8 cellular contexts compared by ENCODE assay signal in the genomic region with DNA sequence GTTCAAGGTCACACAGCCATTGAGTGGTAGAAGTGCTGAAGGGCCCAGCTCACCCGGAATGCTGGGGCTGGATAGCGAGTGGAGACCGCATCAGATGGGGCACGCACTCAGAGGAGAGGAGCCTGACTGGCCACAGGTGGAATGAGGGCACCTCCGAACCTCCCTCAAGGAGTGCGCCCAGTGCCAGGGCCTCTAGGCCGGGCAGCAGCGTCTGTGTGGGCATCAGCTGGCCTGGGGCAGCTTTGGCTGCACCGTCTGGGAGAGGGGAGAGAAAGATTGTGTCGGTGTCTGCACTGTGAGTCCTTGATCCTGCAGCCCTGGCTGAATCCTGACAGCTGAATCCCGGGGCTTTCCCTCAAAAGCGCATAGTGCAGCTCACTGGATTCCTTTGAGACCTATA. TPM values are rescaled to one million over a fixed set of nuclear protein-coding genes. Genes with fewer than 3 reads are reported as not detected.
DNase-seq lines count a peak whose midpoint lies in the region; ATAC-seq, FAIRE-seq and TF ChIP-seq lines count a peak whose summit lies in the region.

No MANE protein-coding gene starts in this region.

- H3K4me3 Mint-ChIP-seq in naive thymus-derived CD4-positive, alpha-beta T cell = peak overlapping the region; percentile 12 to 77 (median 31)

- peak overlapping the region; percentile 76 for H3K4me2 ChIP-seq in A549
- no peak overlapping the region; the same call in 1 of the 2 replicates for H3K4me2 ChIP-seq in IMR-90 (ENCODE audit: low read depth, low read length)

- CTCF ChIA-PET in A549 (lab: Yijun Ruan, JAX) = interaction anchor here (0.7 to 1.7 kb wide), 4 partner anchors 8 to 77 kb away, joined by 3 to 10 read pairs (median 5); no protein-coding TSS in a partner anchor
- CTCF ChIA-PET in IMR-90 (lab: Yijun Ruan, JAX) = no interaction called here
- CTCF ChIA-PET in naive thymus-derived CD4-positive, alpha-beta T cell (lab: Charles Lee) = interaction anchor here (0.8 kb wide), 1 partner anchor 226 kb away, joined by 4 read pairs; no protein-coding TSS in a partner anchor

- no TSS peak for BruUV-seq in IMR-90 (replicated peaks; lab: Mats Ljungman, UMichigan)

- peak overlapping the region in 1 of 9 donors; percentile 18 for H3K27ac Mint-ChIP-seq in naive thymus-derived CD4-positive, alpha-beta T cell

- TF ChIP-seq POLR2A in A549 (IDR thresholded peaks at IDR 0.05; ENCODE audit: low read length) = no peak
- TF ChIP-seq POLR2A in IMR-90 (IDR thresholded peaks at IDR 0.05; ENCODE audit: low read depth, low read length) = no peak

- no peak overlapping the region for H2BK20ac ChIP-seq in IMR-90 (ENCODE audit: low read depth, low read length)

- H3K9me1 ChIP-seq in IMR-90 (ENCODE audit: insufficient read depth, low read length) = peaks cover 4% of the 10 kb centered on the region; the same call in 1 of the 2 replicates

- H3K14ac ChIP-seq in IMR-90 (replicated peaks; ENCODE audit: low read depth, low read length) = no peak overlapping the region; the same call in 1 of the 2 replicates

- peaks cover 0 to 27% (median 6%) of the 10 kb centered on the region in 7 donors for H3K4me1 Mint-ChIP-seq in naive thymus-derived CD4-positive, alpha-beta T cell

- no peak overlapping the region for H2BK120ac ChIP-seq in IMR-90 (ENCODE audit: low read depth, low read length)

- H4K20me1 ChIP-seq in IMR-90 (ENCODE audit: insufficient read depth, low read length) = no peaks in the 10 kb centered on the region

- dilution Hi-C loops in IMR-90 (cut with HindIII; ENCODE audit: low sequenced_read_pairs, unreplicated experiment) = no loop called here

- H3K4ac ChIP-seq in IMR-90 (ENCODE audit: low read depth, low read length) = no peak overlapping the region

- H2AK5ac ChIP-seq in IMR-90 (ENCODE audit: low read depth, low read length) = peak overlapping the region; percentile 35; the same call in 1 of the 2 replicates

- H3K27me3 Mint-ChIP-seq in naive thymus-derived CD4-positive, alpha-beta T cell = peaks cover 8 to 24% (median 19%) of the 10 kb centered on the region in 5 donors

- H3K4me1 ChIP-seq in A549 (peaks cover 6% of the 10 kb centered on the region; the same call in 2 of the 3 replicates), IMR-90 (ENCODE audit: control insufficient read depth, insufficient read depth, low read length) (0 out of 2 replicates have a peak, but pooled peaks cover 2% of the 10 kb centered on the region)
- H3K4me1 ChIP-seq in naive thymus-derived CD4-positive, alpha-beta T cell (ENCODE audit: control insufficient read depth in 2 of 2, insufficient read depth in 2 of 2, low read length in 2 of 2) = no peaks in the 10 kb centered on the region

- H2BK15ac ChIP-seq in IMR-90 (ENCODE audit: low read depth, low read length) = no peak overlapping the region

- no peaks in the 10 kb centered on the region for H3K9me3 Mint-ChIP-seq in naive thymus-derived CD4-positive, alpha-beta T cell

- H4K5ac ChIP-seq in IMR-90 (ENCODE audit: low read depth, low read length) = no peak overlapping the region

- TF ChIP-seq EP300 in A549 (IDR thresholded peaks at IDR 0.05) = no peak

- POLR2A ChIA-PET in A549 (lab: Yijun Ruan, JAX) (interaction anchor here (2.2 kb wide), 1 partner anchor 71 kb away, joined by 9 read pairs; a partner anchor contains a TSS), IMR-90 (lab: Charles Lee; ENCODE audit: unreplicated experiment) (no interaction called here)
- POLR2A ChIA-PET in naive thymus-derived CD4-positive, alpha-beta T cell (lab: Charles Lee) = no interaction called here

- no peak for TF ChIP-seq RAD21 in A549 (conservative IDR thresholded peaks at IDR 0.05 in 1 of 2, IDR thresholded peaks at IDR 0.05 in 1 of 2)
- TF ChIP-seq RAD21 in IMR-90 (IDR thresholded peaks at IDR 0.05; ENCODE audit: low read length) = no peak

- TF ChIP-seq CTCF in A549 (IDR thresholded peaks at IDR 0.05) = no peak
- no peak for TF ChIP-seq CTCF in IMR-90 (conservative IDR thresholded peaks at IDR 0.05; ENCODE audit: low read depth, low read length)
- no peak for TF ChIP-seq CTCF in coronary artery (IDR thresholded peaks at IDR 0.05)

- WGBS in A549 (ENCODE audit: missing lambda C conversion rate) = 87% methylated on average over 12 of the region's 12 CpGs
- WGBS in IMR-90 (ENCODE audit: extremely low coverage in 2 of 2, insufficient read length in 1 of 2), 2 experiments = 79% methylated on average over 4 of the region's 12 CpGs; no CpG with 5 or more reads in 1 of the 2 experiments

- no peak overlapping the region for H4K91ac ChIP-seq in IMR-90 (ENCODE audit: insufficient read depth, low read depth, low read length)

- in situ Hi-C loops in IMR-90 (cut with MboI; ENCODE audit: low sequenced_read_pairs) = no loop called here

- no peak overlapping the region for H2BK5ac ChIP-seq in IMR-90 (ENCODE audit: low read depth, low read length, poor library complexity, severe bottlenecking)

- H3K9ac ChIP-seq in IMR-90 (ENCODE audit: low read depth, low read length) = no peak overlapping the region

- H3K9me3 ChIP-seq in A549 = no peaks in the 10 kb centered on the region
- no peaks in the 10 kb centered on the region for H3K9me3 ChIP-seq in IMR-90 (ENCODE audit: control insufficient read depth, insufficient read depth, low read length)
- H3K9me3 ChIP-seq in naive thymus-derived CD4-positive, alpha-beta T cell (ENCODE audit: control insufficient read depth in 2 of 3, low read length in 3 of 3) = no peaks in the 10 kb centered on the region

- peak overlapping the region; percentile 98 for H2AFZ ChIP-seq in IMR-90 (replicated peaks; ENCODE audit: low read length, poor library complexity)

- no peak for DNase-seq in A549 (ENCODE audit: low read depth in 1 of 2, low spot score in 1 of 2)
- DNase-seq in IMR-90 = no peak
- DNase-seq in coronary artery (ENCODE audit: low spot score) = no peak
- DNase-seq in naive thymus-derived CD4-positive, alpha-beta T cell = no peak
- DNase-seq in NCI-H226 = no peak
- DNase-seq in DMS 273 (lab: John Stamatoyannopoulos, UW; ENCODE audit: unreplicated experiment) = no peak
- DNase-seq in T-helper 9 cell = no peak
- DNase-seq in dermis blood vessel endothelial cell = no peak

- intact Hi-C loops in IMR-90 (cut with micrococcal nuclease) = no loop called here
- intact Hi-C loops in naive thymus-derived CD4-positive, alpha-beta T cell (cut with micrococcal nuclease) = no loop called here

- no peak for FAIRE-seq in A549 (lab: Jason Lieb, UNC)

- H3K36me3 ChIP-seq in IMR-90 (ENCODE audit: control insufficient read depth, insufficient read depth, low read length) = no peaks in the 10 kb centered on the region
- H3K36me3 ChIP-seq in naive thymus-derived CD4-positive, alpha-beta T cell (ENCODE audit: control insufficient read depth in 2 of 3, insufficient read depth in 3 of 3, low read length in 3 of 3) = no peaks in the 10 kb centered on the region

- ATAC-seq in A549 (peak; percentile 3 to 7; a peak in 3 of 6 replicates), IMR-90 (ENCODE audit: low read depth) (no peak)
- no peak for ATAC-seq in naive thymus-derived CD4-positive, alpha-beta T cell

- H3K56ac ChIP-seq in IMR-90 (ENCODE audit: extremely low read depth, insufficient read depth, low read length) = no peak overlapping the region

- no peaks in the 10 kb centered on the region for H3K27me3 ChIP-seq in IMR-90 (ENCODE audit: control insufficient read depth, insufficient read depth, low read length)
- H3K27me3 ChIP-seq in naive thymus-derived CD4-positive, alpha-beta T cell (ENCODE audit: control insufficient read depth in 2 of 2, insufficient read depth in 2 of 2, low read length in 2 of 2) = no peaks in the 10 kb centered on the region

- no peak overlapping the region for H4K8ac ChIP-seq in IMR-90 (ENCODE audit: low read depth in 2 of 2, low read length in 2 of 2)

- H3K23ac ChIP-seq in IMR-90 (ENCODE audit: low read depth, low read length) = no peak overlapping the region

- H3K79me1 ChIP-seq in IMR-90 (ENCODE audit: low read depth in 1 of 2, low read length in 2 of 2) = no peaks in the 10 kb centered on the region; a peak in 1 of 4 replicates

- H3K18ac ChIP-seq in IMR-90 (ENCODE audit: low read depth, low read length) = no peak overlapping the region

- peak overlapping the region; percentile 77 for H2AK9ac ChIP-seq in IMR-90 (replicated peaks; ENCODE audit: low read depth, low read length, poor library complexity)

- H3K36me3 Mint-ChIP-seq in naive thymus-derived CD4-positive, alpha-beta T cell = no peaks in the 10 kb centered on the region

- H3K27ac ChIP-seq in A549 (peak overlapping the region in 1 of 2 experiments; percentile 84; a peak in 2 of 6 replicates), IMR-90 (ENCODE audit: insufficient read depth, low read length) (no peak overlapping the region), coronary artery (no peak overlapping the region)
- no peak overlapping the region for H3K27ac ChIP-seq in naive thymus-derived CD4-positive, alpha-beta T cell (ENCODE audit: low read depth, low read length)

- H3K4me3 ChIP-seq in A549 (peak overlapping the region; percentile 46), IMR-90 (ENCODE audit: insufficient read depth, low read depth, low read length) (no peak overlapping the region), coronary artery (peak overlapping the region; percentile 94)
- no peak overlapping the region for H3K4me3 ChIP-seq in naive thymus-derived CD4-positive, alpha-beta T cell (ENCODE audit: low read length)

TF ChIP-seq in A549, 52 proteins besides CTCF, POLR2A, EP300 and RAD21 (continues in another document):
- TF ChIP-seq MYC (IDR thresholded peaks at IDR 0.05; ENCODE audit: borderline replicate concordance, low read length) = no peak
- no peak for TF ChIP-seq FOXS1 (CRISPR knock-in tag; IDR thresholded peaks at IDR 0.05)
- no peak for TF ChIP-seq HOXA7 (CRISPR knock-in tag; IDR thresholded peaks at IDR 0.05)
- no peak for TF ChIP-seq EHF (CRISPR knock-in tag; IDR thresholded peaks at IDR 0.05)

TF ChIP-seq in IMR-90, 13 proteins besides CTCF, POLR2A, EP300 and RAD21 (continues in another document):
- no peak for TF ChIP-seq MAFK (IDR thresholded peaks at IDR 0.05; ENCODE audit: low read depth, low read length)

RNA-seq across cellular contexts. Expression of a gene that starts 0.7 kb away (rescaled TPM):
- polyA plus RNA-seq in A549 (2011; rRNA removed) = 2.7 and 3.3 TPM in 2 replicates
- 3.8 and 5.4 TPM in 2 replicates for polyA plus RNA-seq in A549 (2012; cell fraction: cytosol; rRNA removed)
- 9.0 and 11.5 TPM in 2 replicates for polyA plus RNA-seq in A549 (2012; cell fraction: nucleus; rRNA removed)
- polyA plus RNA-seq in A549 (2017; fragmentation: RNase III; extraction: RNeasy Plus Mini Kit Qiagen cat#74134 plus additional on column Dnase treatment) = 2.4 to 2.8 TPM (median 2.7 TPM) in 3 replicates
- 5.3 and 6.3 TPM in 2 replicates for polyA minus RNA-seq in A549 (2011; rRNA and poly(A)+ RNA removed)
- total RNA-seq in IMR-90 (2012; rRNA removed) = 2.8 and 3.6 TPM in 2 replicates
- 3.0 and 4.9 TPM in 2 replicates for polyA plus RNA-seq in IMR-90 (2012; rRNA removed)
- polyA plus RNA-seq in IMR-90 (2012; cell fraction: cytosol; rRNA removed) = 2.1 and 4.6 TPM in 2 replicates
- polyA plus RNA-seq in IMR-90 (2012; cell fraction: nucleus; rRNA removed; ENCODE audit: low replicate concordance) = 9.8 and 13.4 TPM in 2 replicates
- 1 to 10 TPM; 3.3 to 9.3 (median 4.0) TPM for total RNA-seq in naive thymus-derived CD4-positive, alpha-beta T cell
- polyA plus RNA-seq in naive thymus-derived CD4-positive, alpha-beta T cell = 1 to 10 TPM in 1 of 2 donors, under 1 TPM in 1; 0.20 to 2.0 TPM
- total RNA-seq in dermis blood vessel endothelial cell = 5.6 and 5.8 TPM in 2 replicates

Comparison
In these comparisons a context has a peak if more than half of its experiments do, and no peak if none do; other contexts are left out.
1. ATAC-seq: peak in A549 (2 of 2); none in IMR-90 (single experiment) and naive thymus-derived CD4-positive, alpha-beta T cell (single experiment).
2. H3K4me3 ChIP-seq: peak in A549 (single experiment) and coronary artery (single experiment); none in IMR-90 (single experiment) and naive thymus-derived CD4-positive, alpha-beta T cell (single experiment).